ENCODE assay signal across 8 cellular contexts in genomic region chrX:15737188-15737956, GRCh38. TPM values are rescaled to one million over a fixed set of nuclear protein-coding genes. Genes with fewer than 3 reads are reported as not detected.
DNase-seq lines count a peak whose midpoint lies in the region; TF ChIP-seq lines count a peak whose summit lies in the region.

No MANE protein-coding gene starts in this region.

- H2BK5ac ChIP-seq in neuronal stem cell (ENCODE audit: low read length): no peak overlapping the region

- no peaks in the 10 kb centered on the region for H3K36me3 ChIP-seq in Karpas-422 (ENCODE audit: insufficient read depth, low read length)
- H3K36me3 ChIP-seq in neuronal stem cell (replicated peaks in 1 of 2; ENCODE audit: control insufficient read depth in 2 of 2, insufficient read depth in 2 of 2, low read length in 2 of 2): no peaks in the 10 kb centered on the region

- no peak overlapping the region for H3K14ac ChIP-seq in neuronal stem cell (ENCODE audit: low read length)

- peak overlapping the region; percentile 25 for H3K9ac ChIP-seq in Karpas-422 (ENCODE audit: low read length)
- H3K9ac ChIP-seq in neuronal stem cell (ENCODE audit: low read depth, low read length, poor library complexity): no peak overlapping the region

- no peaks in the 10 kb centered on the region for H3K9me2 ChIP-seq in Karpas-422 (replicated peaks; ENCODE audit: insufficient read depth, low read length)

- H3K4me1 ChIP-seq in Karpas-422 (ENCODE audit: low read length) (peaks cover 21% of the 10 kb centered on the region), neuronal stem cell (ENCODE audit: control insufficient read depth in 2 of 2, insufficient read depth in 1 of 2, low read depth in 1 of 2, low read length in 2 of 2) (peaks cover 0 to 4% of the 10 kb centered on the region in 2 donors)

- H2BK15ac ChIP-seq in neuronal stem cell (ENCODE audit: low read length): no peak overlapping the region

- H2BK120ac ChIP-seq in neuronal stem cell (ENCODE audit: low read depth, low read length): no peak overlapping the region

- H2AFZ ChIP-seq in Karpas-422 (ENCODE audit: low read length) (no peak overlapping the region), neuronal stem cell (ENCODE audit: low read length) (no peak overlapping the region)

- peak overlapping the region; percentile 68 for H3K4me2 ChIP-seq in Karpas-422 (ENCODE audit: low read depth, low read length, poor library complexity, severe bottlenecking)
- peak overlapping the region; percentile 40 for H3K4me2 ChIP-seq in neuronal stem cell (ENCODE audit: insufficient read depth, low read length, poor library complexity, severe bottlenecking)

- H4K20me1 ChIP-seq in Karpas-422 (ENCODE audit: insufficient read depth, low read depth, low read length): no peaks in the 10 kb centered on the region

- H3K9me3 ChIP-seq in Karpas-422 (ENCODE audit: low read length) (no peaks in the 10 kb centered on the region), neuronal stem cell (replicated peaks in 1 of 2; ENCODE audit: control insufficient read depth in 2 of 2, insufficient read depth in 1 of 2, low read depth in 1 of 2, low read length in 2 of 2) (no peaks in the 10 kb centered on the region)

- H3K79me1 ChIP-seq in neuronal stem cell (ENCODE audit: low read depth, low read length): no peaks in the 10 kb centered on the region

- H3K18ac ChIP-seq in neuronal stem cell (ENCODE audit: low read length): no peak overlapping the region

- H3K4me3 ChIP-seq in GM08714 (ENCODE audit: low read length) (peak overlapping the region; percentile 50; the same call in 1 of the 2 replicates), Karpas-422 (ENCODE audit: low read length) (peak overlapping the region; percentile 59), coronary artery (peak overlapping the region; percentile 71), neuronal stem cell (ENCODE audit: low read length in 2 of 2) (no peak overlapping the region)

- no peak overlapping the region for H4K8ac ChIP-seq in neuronal stem cell (ENCODE audit: low read depth, low read length)

- no peak for TF ChIP-seq CTCF in coronary artery (IDR thresholded peaks at IDR 0.05)

- no peak overlapping the region for H3K23ac ChIP-seq in neuronal stem cell (ENCODE audit: low read depth, low read length, poor library complexity)

- WGBS in neuronal stem cell (ENCODE audit: extremely low coverage in 2 of 2, insufficient read length in 2 of 2, insufficient replicate concordance in 1 of 2), 2 donors: no CpG with 5 or more reads among the region's 14 CpGs

- no peak overlapping the region for H2BK12ac ChIP-seq in neuronal stem cell (ENCODE audit: low read length)

- H3K4ac ChIP-seq in neuronal stem cell (ENCODE audit: low read length): no peak overlapping the region

- H4K91ac ChIP-seq in neuronal stem cell (ENCODE audit: low read depth, low read length, poor library complexity): no peak overlapping the region

- no peaks in the 10 kb centered on the region; the same call in 1 of the 2 replicates for H3K79me2 ChIP-seq in Karpas-422 (ENCODE audit: low read length)

- DNase-seq in Karpas-422: peak; percentile 52
- no peak for DNase-seq in coronary artery (ENCODE audit: low spot score)
- no peak for DNase-seq in neuronal stem cell (ENCODE audit: low spot score)
- no peak for DNase-seq in NCI-H1105 treated with DMSO at 0.1 percent for 48 hours (lab: John Stamatoyannopoulos, UW)
- DNase-seq in NCI-H2107 treated with DMSO at 0.1 percent for 48 hours (lab: John Stamatoyannopoulos, UW; ENCODE audit: unreplicated experiment): no peak
- DNase-seq in effector CD8-positive, alpha-beta T cell (lab: John Stamatoyannopoulos, UW): no peak
- no peak for DNase-seq in iPS-NIHi7 (ENCODE audit: extremely low spot score)

- H3K27me3 ChIP-seq in Karpas-422 (ENCODE audit: low read length) (no peaks in the 10 kb centered on the region), neuronal stem cell (ENCODE audit: control insufficient read depth in 3 of 3, insufficient read depth in 3 of 3, low read depth in 1 of 3, low read length in 3 of 3) (peaks cover 0 to 27% (median 2%) of the 10 kb centered on the region in 3 experiments)

- peak overlapping the region; percentile 56 for H3K27ac ChIP-seq in Karpas-422 (ENCODE audit: low read length)
- H3K27ac ChIP-seq in coronary artery: peak overlapping the region in 1 of 2 donors; percentile 29
- no peak overlapping the region for H3K27ac ChIP-seq in neuronal stem cell (replicated peaks; ENCODE audit: low read length)

- no peak overlapping the region for H2AK5ac ChIP-seq in neuronal stem cell (ENCODE audit: low read depth, low read length)

RNA-seq across cellular contexts. Expression of gene CA5B, which starts 0.7 kb away (rescaled TPM):
- total RNA-seq in Karpas-422 (2014; rRNA removed; shearing (Covaris generic); ENCODE audit: low replicate concordance): 11.6 and 14.1 TPM in 2 replicates
- polyA plus RNA-seq in neuronal stem cell (2013, experiment 1 of 2): 3.3 TPM
- polyA plus RNA-seq in neuronal stem cell (2013, experiment 2 of 2): 3.4 TPM

RNA-seq across cellular contexts. Expression of gene ZRSR2, which starts 52.9 kb away (rescaled TPM):
- total RNA-seq in Karpas-422 (2014; rRNA removed; shearing (Covaris generic); ENCODE audit: low replicate concordance): 13.4 and 18.3 TPM in 2 replicates
- 10.1 TPM for polyA plus RNA-seq in neuronal stem cell (2013, experiment 1 of 2)
- polyA plus RNA-seq in neuronal stem cell (2013, experiment 2 of 2): 9.7 TPM

Comparison
In these comparisons a context has a peak if more than half of its experiments do, and no peak if none do; other contexts are left out.
1. H3K4me3 ChIP-seq: peak in GM08714 (single experiment), Karpas-422 (single experiment) and coronary artery (single experiment); none in neuronal stem cell (0 of 2).